Comparison of ENCODE assay signal across 23 cellular contexts in genomic region chr2:126945118-126945517, GRCh38. TPM values are rescaled to one million over a fixed set of nuclear protein-coding genes. Genes with fewer than 3 reads are reported as not detected.
"Had no signal": no experiment of that assay in that cellular context is flagged by ENCODE, and none has a peak within 500 bp of the region (broad histone marks: within the 10 kb centered on the region; RNA-seq: fewer than 3 reads in every experiment).

No MANE protein-coding gene starts in this region.

- H3K27me3 ChIP-seq: transverse colon, vagina had no signal

- H3K9me3 ChIP-seq: left ventricle myocardium inferior, prostate gland, vagina had no signal

- H3K27me3 Mint-ChIP-seq: stimulated activated naive CD8-positive, alpha-beta T cell treated with anti-CD3 and anti-CD28 coated beads, Interleukin-15, Interleukin-2, amounts not matched to agents 100 ng/mL and 50 ng/mL, for 24 hours had no signal

- DNase-seq: activated CD4-positive, alpha-beta T cell treated with anti-CD3 and anti-CD28 coated beads, Interleukin-2, amount 10 ng/mL, durations not matched to agents 7 days and 5 days; activated CD8-positive, alpha-beta memory T cell treated with anti-CD3 and anti-CD28 coated beads, Interleukin-2, amount 50 U/mL, for 4 hours; activated effector memory CD4-positive, alpha-beta T cell treated with anti-CD3 and anti-CD28 coated beads, Interleukin-2, amount 50 U/mL, for 16 hours; activated naive CD4-positive, alpha-beta T cell treated with anti-CD3 and anti-CD28 coated beads, Interleukin-2, amount 50 U/mL, for 16 hours; activated T-cell treated with anti-CD3 and anti-CD28 coated beads, Interleukin-2, amount 50 U/mL, for 48 hours; aorta; erythroblast; kidney; left ventricle myocardium inferior; naive thymus-derived CD4-positive, alpha-beta T cell; transverse colon had no signal

- H3K36me3 Mint-ChIP-seq: memory B cell; naive thymus-derived CD4-positive, alpha-beta T cell had no signal

- H3K4me3 Mint-ChIP-seq: activated CD4-positive, alpha-beta T cell treated with anti-CD3 and anti-CD28 coated beads, Interleukin-2, amount 10 ng/mL, durations not matched to agents 7 days and 5 days; central memory CD8-positive, alpha-beta T cell; memory B cell; naive thymus-derived CD4-positive, alpha-beta T cell; stimulated activated naive CD8-positive, alpha-beta T cell treated with anti-CD3 and anti-CD28 coated beads, Interleukin-15, Interleukin-2, amounts not matched to agents 100 ng/mL and 50 ng/mL, for 24 hours had no signal

- ATAC-seq: activated CD4-positive, CD25-positive, alpha-beta regulatory T cell treated with anti-CD3 and anti-CD28 coated beads, Interleukin-2, amount 50 U/mL, for 24 hours; naive thymus-derived CD4-positive, alpha-beta T cell; right cardiac atrium had no signal

- H3K4me1 Mint-ChIP-seq: activated CD4-positive, alpha-beta T cell treated with anti-CD3 and anti-CD28 coated beads, Interleukin-2, amount 10 ng/mL, durations not matched to agents 7 days and 5 days; central memory CD8-positive, alpha-beta T cell; memory B cell; naive thymus-derived CD4-positive, alpha-beta T cell had no signal

- H3K4me3 ChIP-seq: coronary artery, left ventricle myocardium inferior, prostate gland, skin epidermis, transverse colon, vagina had no signal

- H3K36me3 ChIP-seq: left ventricle myocardium inferior, prostate gland, transverse colon, vagina had no signal

- H3K4me1 ChIP-seq: left ventricle myocardium inferior, prostate gland, vagina had no signal

- H3K27ac Mint-ChIP-seq: activated CD4-positive, alpha-beta T cell treated with anti-CD3 and anti-CD28 coated beads, Interleukin-2, amount 10 ng/mL, durations not matched to agents 7 days and 5 days; memory B cell; naive thymus-derived CD4-positive, alpha-beta T cell; stimulated activated naive CD8-positive, alpha-beta T cell treated with anti-CD3 and anti-CD28 coated beads, Interleukin-15, Interleukin-2, amounts not matched to agents 100 ng/mL and 50 ng/mL, for 24 hours had no signal

- H3K27ac ChIP-seq: coronary artery, left ventricle myocardium inferior, prostate gland, skin epidermis, transverse colon, vagina had no signal

RNA-seq across cellular contexts. Expression of gene TEX51, which starts 46.4 kb away (rescaled TPM):
- total RNA-seq: activated CD4-positive, alpha-beta T cell treated with anti-CD3 and anti-CD28 coated beads, Interleukin-2, amount 10 ng/mL, durations not matched to agents 7 days and 5 days; aorta; frontal cortex; kidney; left ventricle myocardium inferior; mucosa of gallbladder; naive thymus-derived CD4-positive, alpha-beta T cell; osteocyte; right cardiac atrium; transverse colon; vagina had no signal
- polyA plus RNA-seq: aorta; naive thymus-derived CD4-positive, alpha-beta T cell; right cardiac atrium had no signal
